Comparison of ENCODE assay signal across 18 cellular contexts in genomic region chr4:138263438-138263837, GRCh38. TPM values are rescaled to one million over a fixed set of nuclear protein-coding genes. Genes with fewer than 3 reads are reported as not detected.
DNase-seq lines count a peak whose midpoint lies in the region; ATAC-seq and TF ChIP-seq lines count a peak whose summit lies in the region.
"Had no signal": no experiment of that assay in that cellular context is flagged by ENCODE, and none has a peak within 500 bp of the region (broad histone marks: within the 10 kb centered on the region; RNA-seq: fewer than 3 reads in every experiment).

No MANE protein-coding gene starts in this region.

- CTCF ChIA-PET in mammary epithelial cell (lab: Charles Lee; ENCODE audit: low non-redundant PET), result no interaction called here

- H3K4me3 ChIP-seq in AG10803 (ENCODE audit: low read length) (no peak overlapping the region), mammary epithelial cell (replicated peaks in 1 of 3; ENCODE audit: insufficient read depth in 1 of 3, low read depth in 2 of 3, low read length in 3 of 3) (no peak overlapping the region)
- H3K4me3 ChIP-seq: SJSA1 had no signal

- H4K20me1 ChIP-seq in mammary epithelial cell (ENCODE audit: insufficient read depth, low read length), result no peaks in the 10 kb centered on the region

- WGBS in mammary epithelial cell (ENCODE audit: low coverage, missing lambda C conversion rate), result 20% methylated on average over 2 of the region's 2 CpGs

- intact Hi-C loops in mammary epithelial cell (cut with micrococcal nuclease), result no loop called here

- no peak overlapping the region for H3K9ac ChIP-seq in mammary epithelial cell (ENCODE audit: insufficient read depth, low read length)

- H3K4me2 ChIP-seq in mammary epithelial cell (ENCODE audit: insufficient read depth, low read depth, low read length), result peak overlapping the region; percentile 31

- in situ Hi-C loops in mammary epithelial cell (cut with MboI; ENCODE audit: low sequenced_read_pairs in 2 of 2), result no loop called here

- no peaks in the 10 kb centered on the region for H3K79me2 ChIP-seq in mammary epithelial cell (ENCODE audit: insufficient read depth, low read length)

- DNase-seq in AG10803 (ENCODE audit: low read depth) (peak; percentile 19), MV-4-11 (lab: John Stamatoyannopoulos, UW) (peak; percentile 66), mammary epithelial cell (peak; percentile 63), inferior parietal cortex (ENCODE audit: extremely low spot score) (peak; percentile 43), NCI-H1105 treated with DMSO at 0.1 percent for 48 hours (lab: John Stamatoyannopoulos, UW) (no peak), DMS114 treated with DMSO at 0.1 percent for 48 hours (lab: John Stamatoyannopoulos, UW; ENCODE audit: unreplicated experiment) (no peak)
- DNase-seq: ACHN; CD4-positive, alpha-beta T cell; DMS53; left cardiac atrium; NCI-H187 treated with DMSO at 0.1 percent for 48 hours; NCI-H446; right cardiac atrium; stimulated activated naive CD8-positive, alpha-beta T cell treated with anti-CD3 and anti-CD28 coated beads, Interleukin-15, Interleukin-2, amounts not matched to agents 100 U/mL and 50 U/mL, for 24 hours; T-helper 2 cell had no signal

- H2AFZ ChIP-seq in mammary epithelial cell (ENCODE audit: low read depth, low read length), result peak overlapping the region; percentile 54

- ATAC-seq in HG02798 (IDR thresholded peaks at IDR 0.05; ENCODE audit: poor library complexity, unreplicated experiment) (no peak), GM19324 (IDR thresholded peaks at IDR 0.05; ENCODE audit: low FRiP score, unreplicated experiment) (no peak)
- ATAC-seq: right cardiac atrium; stimulated activated naive CD8-positive, alpha-beta T cell treated with anti-CD3 and anti-CD28 coated beads, Interleukin-15, Interleukin-2, amounts not matched to agents 100 U/mL and 50 U/mL, for 24 hours had no signal

- no peaks in the 10 kb centered on the region for H3K9me3 ChIP-seq in mammary epithelial cell (replicated peaks; ENCODE audit: insufficient read depth, low read length)
- H3K9me3 ChIP-seq: SJSA1 had no signal

- no peak for TF ChIP-seq CTCF in AG10803 (conservative IDR thresholded peaks at IDR 0.05; ENCODE audit: low read length)
- no peak for TF ChIP-seq CTCF in mammary epithelial cell (conservative IDR thresholded peaks at IDR 0.05 in 1 of 2, IDR thresholded peaks at IDR 0.05 in 1 of 2; ENCODE audit: extremely low read depth in 1 of 2, insufficient read depth in 1 of 2, low read depth in 1 of 2, low read length in 2 of 2)

- H3K27ac ChIP-seq in mammary epithelial cell (ENCODE audit: insufficient read depth, low read depth, low read length), result peak overlapping the region; percentile 36
- H3K27ac ChIP-seq: SJSA1 had no signal

- peaks cover 29% of the 10 kb centered on the region for H3K4me1 ChIP-seq in mammary epithelial cell (ENCODE audit: insufficient read depth, low read length)

- no peaks in the 10 kb centered on the region for H3K36me3 ChIP-seq in mammary epithelial cell (ENCODE audit: insufficient read depth, low read length)
- H3K36me3 ChIP-seq: SJSA1 had no signal

- no TSS peak for BruUV-seq in mammary epithelial cell (replicated peaks; lab: Mats Ljungman, UMichigan)

- dilution Hi-C loops in mammary epithelial cell (cut with HindIII; ENCODE audit: low sequenced_read_pairs), result no loop called here

- H3K27me3 ChIP-seq in mammary epithelial cell (ENCODE audit: insufficient read depth, low read length), result no peaks in the 10 kb centered on the region
- H3K27me3 ChIP-seq: SJSA1 had no signal

RNA-seq across cellular contexts. Expression of gene SLC7A11, which starts 21.3 kb away (rescaled TPM):
- 100 to 1,000 TPM in 1 of 2 donors, 10 to 100 TPM in 1; 80.2 to 248 TPM for total RNA-seq in mammary epithelial cell
- 18.7 TPM for polyA plus RNA-seq in mammary epithelial cell
- polyA minus RNA-seq in mammary epithelial cell, result 48.9 TPM

Comparison
In these comparisons a context has a peak if more than half of its experiments do, and no peak if none do; other contexts are left out.
1. DNase-seq: peak in AG10803 (single experiment), MV-4-11 (single experiment), mammary epithelial cell (single experiment) and inferior parietal cortex (single experiment); none in NCI-H1105 treated with DMSO at 0.1 percent for 48 hours (single experiment) and DMS114 treated with DMSO at 0.1 percent for 48 hours (single experiment).